ENCODE assay signal across 1 cellular context in genomic region chr12:107685360-107686248, GRCh38.
A peak's percentile ranks its signal among the peaks of the same experiment; 100 is the strongest.
TF ChIP-seq lines count a peak whose summit lies in the region.

PWP1 (plus strand) TSS chr12:107685799; CDS start chr12:107685900, 101 bp downstream.

TF ChIP-seq in HepG2, 621 proteins besides CTCF, POLR2A, EP300 and RAD21 (continued from another document and continues in another):
- TF ChIP-seq ZNF687 (CRISPR knock-in tag; IDR thresholded peaks at IDR 0.05) (peak; percentile 98), HNRNPUL1 (IDR thresholded peaks at IDR 0.05; ENCODE audit: low read depth, low read length) (no peak), ZNF777 (CRISPR knock-in tag; IDR thresholded peaks at IDR 0.05) (no peak; the same call in 1 of the 2 replicates), LCORL (IDR thresholded peaks at IDR 0.05) (no peak), LCORL (CRISPR knock-in tag; IDR thresholded peaks at IDR 0.05) (peak; percentile 58), THAP11 (CRISPR knock-in tag; IDR thresholded peaks at IDR 0.05) (peak; percentile 92), FOXO1 (CRISPR knock-in tag; IDR thresholded peaks at IDR 0.05) (no peak), ZNF713 (CRISPR knock-in tag; IDR thresholded peaks at IDR 0.05) (0 out of 2 replicates have a peak, but pooled peaks have one; percentile 45), ATF1 (CRISPR knock-in tag; IDR thresholded peaks at IDR 0.05) (peak; percentile 99), HOXA3 (CRISPR knock-in tag; IDR thresholded peaks at IDR 0.05) (peak; percentile 95), ISX (CRISPR knock-in tag; conservative IDR thresholded peaks at IDR 0.05) (no peak), RXRB (CRISPR knock-in tag; IDR thresholded peaks at IDR 0.05; ENCODE audit: borderline replicate concordance) (no peak), MBNL3 (CRISPR knock-in tag; conservative IDR thresholded peaks at IDR 0.05) (no peak), ZNF816 (CRISPR knock-in tag; IDR thresholded peaks at IDR 0.05; ENCODE audit: borderline replicate concordance) (no peak; the same call in 1 of the 2 replicates), SNAPC4 (CRISPR knock-in tag; IDR thresholded peaks at IDR 0.05) (peak; percentile 72; the same call in 1 of the 2 replicates), BATF2 (CRISPR knock-in tag; IDR thresholded peaks at IDR 0.05) (no peak), TAF15 (IDR thresholded peaks at IDR 0.05; ENCODE audit: low read depth, low read length, poor library complexity, severe bottlenecking) (peak; percentile 47), MTF2 (CRISPR knock-in tag; IDR thresholded peaks at IDR 0.05; ENCODE audit: borderline replicate concordance) (peak; percentile 46; the same call in 1 of the 2 replicates), MED13 (CRISPR knock-in tag; IDR thresholded peaks at IDR 0.05) (peak; percentile 57; the same call in 1 of the 2 replicates), ZNF883 (CRISPR knock-in tag; IDR thresholded peaks at IDR 0.05; ENCODE audit: not compliant biosample characterization) (peak; percentile 82), ATF3 (CRISPR knock-in tag; IDR thresholded peaks at IDR 0.05) (no peak), ZBTB39 (CRISPR knock-in tag; IDR thresholded peaks at IDR 0.05) (no peak; the same call in 1 of the 2 replicates), TARDBP (CRISPR knock-in tag; IDR thresholded peaks at IDR 0.05) (peak; percentile 82), ARID5B (CRISPR knock-in tag; IDR thresholded peaks at IDR 0.05) (peak; percentile 49; the same call in 1 of the 2 replicates), ZSCAN25 (CRISPR knock-in tag; IDR thresholded peaks at IDR 0.05) (peak; percentile 61; the same call in 1 of the 2 replicates), ZBTB46 (CRISPR knock-in tag; IDR thresholded peaks at IDR 0.05; ENCODE audit: borderline replicate concordance) (no peak), NR2F6 (IDR thresholded peaks at IDR 0.05) (no peak), NR2F6 (CRISPR knock-in tag; IDR thresholded peaks at IDR 0.05) (peak; percentile 29; the same call in 1 of the 2 replicates), TFE3 (CRISPR knock-in tag; IDR thresholded peaks at IDR 0.05) (0 out of 2 replicates have a peak, but pooled peaks have one; percentile 66), HMGXB3 (CRISPR knock-in tag; IDR thresholded peaks at IDR 0.05; ENCODE audit: borderline replicate concordance) (0 out of 2 replicates have a peak, but pooled peaks have one; percentile 56)
